16 cellular contexts compared by ENCODE assay signal in genomic region chr13:72648513-72649065, GRCh38.
DNase-seq lines count a peak whose midpoint lies in the region; ATAC-seq and TF ChIP-seq lines count a peak whose summit lies in the region.
"Had no signal": no experiment of that assay in that cellular context is flagged by ENCODE, and none has a peak within 500 bp of the region (broad histone marks: within the 10 kb centered on the region; RNA-seq: fewer than 3 reads in every experiment).

No MANE protein-coding gene starts in this region.

- H3K4ac ChIP-seq in mesendoderm (ENCODE audit: low read depth, low read length): no peak overlapping the region

- H3K9me2 ChIP-seq in GM23338 (ENCODE audit: insufficient read depth): no peaks in the 10 kb centered on the region

- H3K36me3 ChIP-seq in GM23338 (ENCODE audit: insufficient read depth) (no peaks in the 10 kb centered on the region), mesendoderm (ENCODE audit: control insufficient read depth, insufficient read depth, low read length) (no peaks in the 10 kb centered on the region)
- H3K36me3 ChIP-seq: esophagus muscularis mucosa, sigmoid colon had no signal

- H3K23ac ChIP-seq in mesendoderm (ENCODE audit: low read length): no peak overlapping the region

- H3K79me1 ChIP-seq in mesendoderm (ENCODE audit: low read length): no peaks in the 10 kb centered on the region

- peaks cover 6% of the 10 kb centered on the region; the same call in 2 of the 3 replicates for H3K4me1 Mint-ChIP-seq in GM23338
- H3K4me1 Mint-ChIP-seq: CD8-positive, alpha-beta memory T cell had no signal

- no peak overlapping the region for H4K5ac ChIP-seq in mesendoderm (ENCODE audit: low read length)

- no peak overlapping the region for H2BK120ac ChIP-seq in mesendoderm (ENCODE audit: low read depth, low read length)

- H3K4me3 ChIP-seq in GM23338 (no peak overlapping the region), mesendoderm (ENCODE audit: low read length) (no peak overlapping the region)
- H3K4me3 ChIP-seq: esophagus muscularis mucosa, sigmoid colon, testis had no signal

- peak; percentile 58 to 74 for TF ChIP-seq CTCF in GM23338 (conservative IDR thresholded peaks at IDR 0.05; ENCODE audit: low read depth in 2 of 2)

- H3K4me1 ChIP-seq in GM23338 (ENCODE audit: insufficient read depth) (no peaks in the 10 kb centered on the region), mesendoderm (ENCODE audit: control insufficient read depth, low read depth, low read length) (no peaks in the 10 kb centered on the region)
- H3K4me1 ChIP-seq: esophagus muscularis mucosa, sigmoid colon, testis had no signal

- peak; percentile 83 for ATAC-seq in GM23338
- no peak for ATAC-seq in GM21723 (IDR thresholded peaks at IDR 0.05; ENCODE audit: unreplicated experiment)
- no peak for ATAC-seq in GM21619 (IDR thresholded peaks at IDR 0.05; ENCODE audit: unreplicated experiment)
- ATAC-seq in HG02884 (IDR thresholded peaks at IDR 0.05; ENCODE audit: unreplicated experiment): no peak

- H3K79me2 ChIP-seq in GM23338 (replicated peaks; ENCODE audit: insufficient read depth) (no peaks in the 10 kb centered on the region), mesendoderm (ENCODE audit: control insufficient read depth, insufficient read depth, low read length) (no peaks in the 10 kb centered on the region)

- H3K4me3 Mint-ChIP-seq in GM23338: no peak overlapping the region
- H3K4me3 Mint-ChIP-seq: CD8-positive, alpha-beta memory T cell; T-helper 1 cell treated with Interleukin-12 subunit alpha and Interleukin-12 subunit beta and Interleukin-4 antibody, amounts not matched to agents 30 μg/mL and 1 μg/mL, for 36 hours had no signal

- no peaks in the 10 kb centered on the region for H3K36me3 Mint-ChIP-seq in GM23338 (ENCODE audit: low read depth)
- H3K36me3 Mint-ChIP-seq: CD8-positive, alpha-beta memory T cell had no signal

- H2BK15ac ChIP-seq in mesendoderm (replicated peaks; ENCODE audit: low read depth): no peak overlapping the region

- peak; percentile 68 for DNase-seq in GM23338 (ENCODE audit: low spot score)
- DNase-seq in NCI-H526 (lab: John Stamatoyannopoulos, UW): peak; percentile 16 to 59
- DNase-seq in astrocyte of the hippocampus (ENCODE audit: low read depth, low spot score): peak; percentile 11
- peak; percentile 62 for DNase-seq in mesendoderm
- DNase-seq in activated CD4-positive, CD25-positive, alpha-beta regulatory T cell (lab: John Stamatoyannopoulos, UW): no peak
- DNase-seq: activated CD4-positive, alpha-beta T cell treated with anti-CD3 and anti-CD28 coated beads, Interleukin-2, amount 50 U/mL, for 48 hours; activated effector memory CD4-positive, alpha-beta T cell treated with Interleukin-2 at 50 U/mL for 16 hours; CD8-positive, alpha-beta memory T cell; central memory CD4-positive, alpha-beta T cell; sigmoid colon; testis had no signal

- no peak overlapping the region for H3K4me2 ChIP-seq in GM23338
- no peak overlapping the region for H3K4me2 ChIP-seq in mesendoderm (ENCODE audit: low read length)

- H3K27me3 ChIP-seq in GM23338 (ENCODE audit: insufficient read depth) (no peaks in the 10 kb centered on the region), mesendoderm (ENCODE audit: insufficient read depth, low read length, poor library complexity) (no peaks in the 10 kb centered on the region)
- H3K27me3 ChIP-seq: sigmoid colon, testis had no signal

- no peaks in the 10 kb centered on the region for H4K20me1 ChIP-seq in GM23338 (replicated peaks; ENCODE audit: insufficient read depth)

- no peak overlapping the region for H2AK5ac ChIP-seq in mesendoderm (ENCODE audit: low read length)

- no peak overlapping the region; the same call in 1 of the 2 replicates for H2AFZ ChIP-seq in GM23338

- H3F3A ChIP-seq in GM23338 (replicated peaks; ENCODE audit: low read depth): no peaks in the 10 kb centered on the region

- no peak overlapping the region for H3K9ac ChIP-seq in mesendoderm (ENCODE audit: low read length)

- H4K8ac ChIP-seq in mesendoderm (ENCODE audit: low read depth, low read length): no peak overlapping the region

- H3K27me3 Mint-ChIP-seq in GM23338 (ENCODE audit: insufficient read depth, low read depth, poor library complexity): no peaks in the 10 kb centered on the region

- H3K27ac ChIP-seq in GM23338 (ENCODE audit: low read depth) (no peak overlapping the region), mesendoderm (ENCODE audit: low read depth, low read length) (no peak overlapping the region)
- H3K27ac ChIP-seq: esophagus muscularis mucosa, sigmoid colon, testis had no signal

- no peak overlapping the region for H3K27ac Mint-ChIP-seq in GM23338
- H3K27ac Mint-ChIP-seq: CD8-positive, alpha-beta memory T cell; T-helper 1 cell treated with Interleukin-12 subunit alpha and Interleukin-12 subunit beta and Interleukin-4 antibody, amounts not matched to agents 30 μg/mL and 1 μg/mL, for 36 hours had no signal

- WGBS in mesendoderm (ENCODE audit: extremely low coverage, insufficient coverage, low lambda C conversion rate): no CpG with 5 or more reads among the region's 8 CpGs

- H3K18ac ChIP-seq in mesendoderm (ENCODE audit: low read length): no peak overlapping the region

- H2BK5ac ChIP-seq in mesendoderm (ENCODE audit: low read length): no peak overlapping the region

- no peak overlapping the region for H3K56ac ChIP-seq in mesendoderm (ENCODE audit: low read length)

- no peaks in the 10 kb centered on the region for H3K9me3 Mint-ChIP-seq in GM23338
- H3K9me3 Mint-ChIP-seq: T-helper 1 cell treated with Interleukin-12 subunit alpha and Interleukin-12 subunit beta and Interleukin-4 antibody, amounts not matched to agents 30 μg/mL and 1 μg/mL, for 36 hours had no signal

TF ChIP-seq in GM23338, 12 proteins besides CTCF, POLR2A, EP300 and RAD21 (continues in another document):
- no peak for TF ChIP-seq ZNF331 (CRISPR knock-in tag; IDR thresholded peaks at IDR 0.05; ENCODE audit: low read depth)
- TF ChIP-seq POLR2AphosphoS5 (IDR thresholded peaks at IDR 0.05; ENCODE audit: low read depth): no peak
- TF ChIP-seq REST (IDR thresholded peaks at IDR 0.05; ENCODE audit: unreplicated experiment): no peak
- no peak for TF ChIP-seq STAT1 (IDR thresholded peaks at IDR 0.05; ENCODE audit: unreplicated experiment)
- TF ChIP-seq ETS1 (IDR thresholded peaks at IDR 0.05): no peak
- TF ChIP-seq CREB1 (CRISPR knock-in tag; IDR thresholded peaks at IDR 0.05; ENCODE audit: low read depth): no peak
- TF ChIP-seq ZNF114 (CRISPR knock-in tag; IDR thresholded peaks at IDR 0.05): no peak
- TF ChIP-seq EZH2phosphoT487 (IDR thresholded peaks at IDR 0.05; ENCODE audit: unreplicated experiment): no peak

Comparison
In these comparisons a context has a peak if more than half of its experiments do, and no peak if none do; other contexts are left out.
1. DNase-seq: peak in GM23338 (single experiment), NCI-H526 (2 of 2), astrocyte of the hippocampus (single experiment) and mesendoderm (single experiment); none in activated CD4-positive, CD25-positive, alpha-beta regulatory T cell (0 of 4).